2 cellular contexts compared by ENCODE assay signal in genomic region chr17:76134911-76135809, GRCh38.
TF ChIP-seq lines count a peak whose summit lies in the region.

No MANE protein-coding gene starts in this region.

TF ChIP-seq in GM23338, 12 proteins besides CTCF, POLR2A, EP300 and RAD21:
- TF ChIP-seq NANOG (IDR thresholded peaks at IDR 0.05; ENCODE audit: borderline replicate concordance): 0 out of 2 replicates have a peak, but pooled peaks have one; percentile 32
- TF ChIP-seq CREB1 (CRISPR knock-in tag; IDR thresholded peaks at IDR 0.05; ENCODE audit: low read depth): no peak
- TF ChIP-seq EZH2phosphoT487 (IDR thresholded peaks at IDR 0.05; ENCODE audit: unreplicated experiment): no peak
- no peak for TF ChIP-seq STAT1 (IDR thresholded peaks at IDR 0.05; ENCODE audit: unreplicated experiment)
- no peak for TF ChIP-seq ZNF114 (CRISPR knock-in tag; IDR thresholded peaks at IDR 0.05)
- TF ChIP-seq POLR2AphosphoS5 (IDR thresholded peaks at IDR 0.05; ENCODE audit: low read depth): peak; percentile 21; the same call in 1 of the 2 replicates
- no peak for TF ChIP-seq JUNB (IDR thresholded peaks at IDR 0.05; ENCODE audit: unreplicated experiment)
- no peak for TF ChIP-seq EZH2 (IDR thresholded peaks at IDR 0.05; ENCODE audit: low read depth, unreplicated experiment)
- no peak for TF ChIP-seq REST (IDR thresholded peaks at IDR 0.05; ENCODE audit: unreplicated experiment)
- TF ChIP-seq ZNF331 (CRISPR knock-in tag; IDR thresholded peaks at IDR 0.05; ENCODE audit: low read depth): no peak
- TF ChIP-seq ETS1 (IDR thresholded peaks at IDR 0.05): no peak

TF ChIP-seq in H1, 55 proteins besides CTCF, POLR2A, EP300 and RAD21:
- TF ChIP-seq YY1 (IDR thresholded peaks at IDR 0.05; ENCODE audit: low read depth, low read length): 0 out of 2 replicates have a peak, but pooled peaks have one; percentile 39
- TF ChIP-seq GABPA (IDR thresholded peaks at IDR 0.05; ENCODE audit: borderline replicate concordance, insufficient read depth, low read length): peak; percentile 23; the same call in 1 of the 2 replicates
- TF ChIP-seq PHF8 (conservative IDR thresholded peaks at IDR 0.05; ENCODE audit: low read depth, low read length): no peak
- TF ChIP-seq CHD2 (IDR thresholded peaks at IDR 0.05; ENCODE audit: low read length): no peak
- 0 out of 2 replicates have a peak, but pooled peaks have one; percentile 10 for TF ChIP-seq RXRA (IDR thresholded peaks at IDR 0.05; ENCODE audit: insufficient read depth, low read depth, low read length)
- peak; percentile 67 for TF ChIP-seq ASH2L (IDR thresholded peaks at IDR 0.05; ENCODE audit: low read length)
- TF ChIP-seq FOSL1 (IDR thresholded peaks at IDR 0.05; ENCODE audit: insufficient read depth, low read depth, low read length): no peak
- no peak for TF ChIP-seq SIX5 (IDR thresholded peaks at IDR 0.05; ENCODE audit: low read depth, low read length)
- peak; percentile 36; the same call in 1 of the 2 replicates for TF ChIP-seq TAF1 (IDR thresholded peaks at IDR 0.05; ENCODE audit: low read depth, low read length)
- TF ChIP-seq CTBP2 (IDR thresholded peaks at IDR 0.05; ENCODE audit: borderline replicate concordance, insufficient read depth, insufficient read length, low read length): peak; percentile 85
- no peak for TF ChIP-seq MAFK (IDR thresholded peaks at IDR 0.05; ENCODE audit: low read depth, low read length)
- peak; percentile 63 for TF ChIP-seq SP1 (IDR thresholded peaks at IDR 0.05; ENCODE audit: low read depth, low read length)
- TF ChIP-seq SP4 (IDR thresholded peaks at IDR 0.05; ENCODE audit: low read length): peak; percentile 23; the same call in 1 of the 2 replicates
- TF ChIP-seq EGR1 (IDR thresholded peaks at IDR 0.05; ENCODE audit: borderline replicate concordance, low read depth, low read length): no peak
- 0 out of 2 replicates have a peak, but pooled peaks have one; percentile 24 for TF ChIP-seq POLR2AphosphoS5 (IDR thresholded peaks at IDR 0.05; ENCODE audit: low read depth, low read length)
- no peak for TF ChIP-seq SUZ12 (IDR thresholded peaks at IDR 0.05; ENCODE audit: low read length)
- no peak for TF ChIP-seq ZNF274 (IDR thresholded peaks at IDR 0.05; ENCODE audit: borderline replicate concordance, extremely low read depth, low read length)
- TF ChIP-seq KDM4A (IDR thresholded peaks at IDR 0.05; ENCODE audit: low read depth, low read length, severe bottlenecking): peak; percentile 20
- TF ChIP-seq TEAD4 (IDR thresholded peaks at IDR 0.05; ENCODE audit: low read depth, low read length): peak; percentile 85
- TF ChIP-seq ATF3 (IDR thresholded peaks at IDR 0.05; ENCODE audit: insufficient read depth, low read depth, low read length): 0 out of 2 replicates have a peak, but pooled peaks have one; percentile 28
- 0 out of 2 replicates have a peak, but pooled peaks have one; percentile 54 for TF ChIP-seq TCF12 (IDR thresholded peaks at IDR 0.05; ENCODE audit: low read depth, low read length)
- TF ChIP-seq HDAC2 (IDR thresholded peaks at IDR 0.05; ENCODE audit: borderline replicate concordance in 1 of 2, low read depth in 2 of 2, low read length in 2 of 2): peak; percentile 8 to 77; a peak in 2 of 4 replicates
- TF ChIP-seq TBP (IDR thresholded peaks at IDR 0.05; ENCODE audit: low read depth, low read length): no peak
- TF ChIP-seq SRF (IDR thresholded peaks at IDR 0.05; ENCODE audit: low read depth, low read length): no peak
- no peak for TF ChIP-seq CREB1 (IDR thresholded peaks at IDR 0.05)
- TF ChIP-seq JUND (IDR thresholded peaks at IDR 0.05; ENCODE audit: low read length): no peak
- TF ChIP-seq HDAC6 (IDR thresholded peaks at IDR 0.05; ENCODE audit: low read depth, low read length): no peak
- TF ChIP-seq RBBP5 (IDR thresholded peaks at IDR 0.05; ENCODE audit: borderline replicate concordance, low read depth, low read length): peak; percentile 97
- peak; percentile 46 for TF ChIP-seq NANOG (IDR thresholded peaks at IDR 0.05; ENCODE audit: insufficient read depth, low read depth, low read length, poor library complexity, severe bottlenecking)
